Comparison of ENCODE assay signal across 2 cellular contexts in the genomic region with DNA sequence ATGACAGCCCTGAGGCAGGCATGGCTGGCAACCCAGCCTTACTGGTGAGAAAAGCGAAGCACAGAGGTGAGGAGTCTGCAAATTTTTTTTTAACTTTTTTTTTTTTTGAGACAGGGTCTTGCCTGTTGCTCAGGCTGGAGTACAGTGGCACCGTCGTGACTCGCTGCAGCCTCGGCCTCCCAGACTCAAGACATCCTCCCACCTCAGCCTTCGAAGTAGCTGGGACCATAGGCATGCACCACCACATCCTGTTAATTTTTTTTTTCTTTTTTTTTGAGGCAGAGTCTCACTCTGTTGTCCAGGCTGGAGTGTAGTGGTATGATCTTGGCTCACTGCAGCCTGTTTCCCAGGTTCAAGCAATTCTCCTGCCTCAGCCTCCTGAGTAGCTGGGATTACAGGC.
TF ChIP-seq lines count a peak whose summit lies in the region.

No MANE protein-coding gene starts in this region.

TF ChIP-seq in HepG2, 621 proteins besides CTCF, POLR2A, EP300 and RAD21:
- 0 out of 2 replicates have a peak, but pooled peaks have one; percentile 30 for TF ChIP-seq ZNF121 (CRISPR knock-in tag; IDR thresholded peaks at IDR 0.05)
- TF ChIP-seq, protein P1, sequence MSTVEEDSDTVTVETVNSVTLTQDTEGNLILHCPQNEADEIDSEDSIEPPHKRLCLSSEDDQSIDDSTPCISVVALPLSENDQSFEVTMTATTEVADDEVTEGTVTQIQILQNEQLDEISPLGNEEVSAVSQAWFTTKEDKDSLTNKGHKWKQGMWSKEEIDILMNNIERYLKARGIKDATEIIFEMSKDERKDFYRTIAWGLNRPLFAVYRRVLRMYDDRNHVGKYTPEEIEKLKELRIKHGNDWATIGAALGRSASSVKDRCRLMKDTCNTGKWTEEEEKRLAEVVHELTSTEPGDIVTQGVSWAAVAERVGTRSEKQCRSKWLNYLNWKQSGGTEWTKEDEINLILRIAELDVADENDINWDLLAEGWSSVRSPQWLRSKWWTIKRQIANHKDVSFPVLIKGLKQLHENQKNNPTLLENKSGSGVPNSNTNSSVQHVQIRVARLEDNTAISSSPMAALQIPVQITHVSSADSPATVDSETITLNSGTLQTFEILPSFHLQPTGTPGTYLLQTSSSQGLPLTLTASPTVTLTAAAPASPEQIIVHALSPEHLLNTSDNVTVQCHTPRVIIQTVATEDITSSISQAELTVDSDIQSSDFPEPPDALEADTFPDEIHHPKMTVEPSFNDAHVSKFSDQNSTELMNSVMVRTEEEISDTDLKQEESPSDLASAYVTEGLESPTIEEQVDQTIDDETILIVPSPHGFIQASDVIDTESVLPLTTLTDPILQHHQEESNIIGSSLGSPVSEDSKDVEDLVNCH (CRISPR knock-in tag; IDR thresholded peaks at IDR 0.05), result no peak

TF ChIP-seq in H1, 55 proteins besides CTCF, POLR2A, EP300 and RAD21:
- TF ChIP-seq CBX5 (IDR thresholded peaks at IDR 0.05; ENCODE audit: low read depth, low read length) (no peak), KDM1A (IDR thresholded peaks at IDR 0.05; ENCODE audit: borderline replicate concordance, low read length) (no peak), RXRA (IDR thresholded peaks at IDR 0.05; ENCODE audit: insufficient read depth, low read depth, low read length) (no peak), GABPA (IDR thresholded peaks at IDR 0.05; ENCODE audit: borderline replicate concordance, insufficient read depth, low read length) (no peak), ASH2L (IDR thresholded peaks at IDR 0.05; ENCODE audit: low read length) (no peak), MAFK (IDR thresholded peaks at IDR 0.05; ENCODE audit: low read depth, low read length) (no peak), SUZ12 (IDR thresholded peaks at IDR 0.05; ENCODE audit: low read length) (no peak), CTBP2 (IDR thresholded peaks at IDR 0.05; ENCODE audit: borderline replicate concordance, insufficient read depth, insufficient read length, low read length) (no peak)
- TF ChIP-seq, protein P2, sequence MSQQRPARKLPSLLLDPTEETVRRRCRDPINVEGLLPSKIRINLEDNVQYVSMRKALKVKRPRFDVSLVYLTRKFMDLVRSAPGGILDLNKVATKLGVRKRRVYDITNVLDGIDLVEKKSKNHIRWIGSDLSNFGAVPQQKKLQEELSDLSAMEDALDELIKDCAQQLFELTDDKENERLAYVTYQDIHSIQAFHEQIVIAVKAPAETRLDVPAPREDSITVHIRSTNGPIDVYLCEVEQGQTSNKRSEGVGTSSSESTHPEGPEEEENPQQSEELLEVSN (IDR thresholded peaks at IDR 0.05), result no peak
